8 cellular contexts compared by ENCODE assay signal in the genomic region with DNA sequence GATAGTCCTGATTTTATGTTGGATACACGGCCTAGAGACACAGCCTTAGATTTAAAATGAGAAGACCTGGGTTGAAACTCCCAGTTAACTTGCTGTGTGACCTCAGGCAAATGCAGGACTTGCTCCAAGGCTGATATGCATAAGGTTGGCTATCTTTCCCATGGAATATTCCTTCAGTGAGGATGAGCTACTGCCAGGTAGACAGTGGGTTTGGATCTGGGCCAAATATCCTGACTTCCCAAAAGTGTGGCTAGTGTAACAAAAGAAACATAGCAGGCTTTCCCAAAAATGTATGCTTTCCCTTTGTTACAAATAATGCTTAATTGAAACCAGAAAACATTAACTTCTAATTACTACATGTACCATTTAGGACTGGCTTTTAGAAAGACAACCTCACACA. TPM values are rescaled to one million over a fixed set of nuclear protein-coding genes. Genes with fewer than 3 reads are reported as not detected.
DNase-seq lines count a peak whose midpoint lies in the region; ATAC-seq and TF ChIP-seq lines count a peak whose summit lies in the region.

No MANE protein-coding gene starts in this region.

- H3K27ac ChIP-seq in Panc1 (ENCODE audit: low read length), result peak overlapping the region; percentile 87

- H3K27ac Mint-ChIP-seq in progenitor cell of endocrine pancreas, result peak overlapping the region; percentile 71

- H3K27me3 Mint-ChIP-seq in progenitor cell of endocrine pancreas, result no peaks in the 10 kb centered on the region

- H3K4me1 ChIP-seq in Panc1 (ENCODE audit: control insufficient read depth, insufficient read depth, low read length), result peaks cover 14% of the 10 kb centered on the region; the same call in 1 of the 2 replicates

- peak overlapping the region; percentile 85 for H3K4me3 Mint-ChIP-seq in progenitor cell of endocrine pancreas (ENCODE audit: low read depth)

- H3K4me1 Mint-ChIP-seq in progenitor cell of endocrine pancreas (ENCODE audit: low read depth), result peaks cover 32% of the 10 kb centered on the region

- no TSS peak for BruUV-seq in Panc1 (replicated peaks; lab: Mats Ljungman, UMichigan)

- POLR2A ChIA-PET in Panc1 (lab: Charles Lee), result no interaction called here

- no peaks in the 10 kb centered on the region for H3K9me3 ChIP-seq in Panc1 (ENCODE audit: control insufficient read depth, insufficient read depth, low read depth, low read length)

- intact Hi-C loops in Panc1 (cut with micrococcal nuclease; ENCODE audit: unreplicated experiment), result no loop called here

- H3K36me3 Mint-ChIP-seq in progenitor cell of endocrine pancreas (ENCODE audit: insufficient read depth), result no peaks in the 10 kb centered on the region

- ATAC-seq in Panc1 (no peak; the same call in 1 of the 2 replicates), HG03469 (IDR thresholded peaks at IDR 0.05; ENCODE audit: unreplicated experiment) (no peak)

- DNase-seq in GM12864 (ENCODE audit: low read depth) (no peak), Panc1 (ENCODE audit: low read depth, low spot score) (no peak), epithelial cell of proximal tubule (ENCODE audit: low read depth) (no peak), progenitor cell of endocrine pancreas (ENCODE audit: low spot score, unreplicated experiment) (no peak), NCI-H187 (lab: John Stamatoyannopoulos, UW) (no peak), EL (no peak), AG20443 (ENCODE audit: low spot score) (no peak)

- in situ Hi-C loops in Panc1 (cut with HindIII; ENCODE audit: low pct_unique_long_range_greater_than_20kb, low sequenced_read_pairs), result no loop called here

- H3K9me3 Mint-ChIP-seq in progenitor cell of endocrine pancreas (ENCODE audit: low read depth), result no peaks in the 10 kb centered on the region

- H3K36me3 ChIP-seq in Panc1 (ENCODE audit: control insufficient read depth, insufficient read depth, low read length), result peaks cover 5% of the 10 kb centered on the region; the same call in 1 of the 2 replicates

- no peaks in the 10 kb centered on the region for H3K27me3 ChIP-seq in Panc1 (ENCODE audit: control insufficient read depth, insufficient read depth, low read length)

- CTCF ChIA-PET in Panc1 (lab: Charles Lee), result no interaction called here

- peak overlapping the region; percentile 93; the same call in 1 of the 2 replicates for H3K4me3 ChIP-seq in GM12864 (ENCODE audit: low read depth, low read length)
- peak overlapping the region; percentile 78 to 80; a peak in 3 of 4 replicates for H3K4me3 ChIP-seq in Panc1 (ENCODE audit: low read depth in 2 of 2, low read length in 2 of 2)
- peak overlapping the region; percentile 90 for H3K4me3 ChIP-seq in epithelial cell of proximal tubule (ENCODE audit: low read depth, low read length)

- no peak for TF ChIP-seq CTCF in GM12864 (IDR thresholded peaks at IDR 0.05; ENCODE audit: low read depth, low read length, missing control alignments)
- no peak for TF ChIP-seq CTCF in Panc1 (IDR thresholded peaks at IDR 0.05)
- no peak for TF ChIP-seq CTCF in epithelial cell of proximal tubule (conservative IDR thresholded peaks at IDR 0.05; ENCODE audit: low read depth, low read length)
- TF ChIP-seq CTCF in progenitor cell of endocrine pancreas (IDR thresholded peaks at IDR 0.05; ENCODE audit: unreplicated experiment), result no peak

RNA-seq across cellular contexts. Expression of gene XPA, which starts 0.7 kb away (rescaled TPM):
- total RNA-seq in Panc1 (2021; ENCODE audit: unreplicated experiment), result 7.1 TPM
- polyA plus RNA-seq in Panc1 (2012; ENCODE audit: insufficient read length), result 7.0 TPM
- 4.7 and 7.6 TPM in 2 replicates for total RNA-seq in epithelial cell of proximal tubule
- 15.0 and 16.4 TPM in 2 replicates for total RNA-seq in progenitor cell of endocrine pancreas
